8 cellular contexts compared by ENCODE assay signal in the genomic region with DNA sequence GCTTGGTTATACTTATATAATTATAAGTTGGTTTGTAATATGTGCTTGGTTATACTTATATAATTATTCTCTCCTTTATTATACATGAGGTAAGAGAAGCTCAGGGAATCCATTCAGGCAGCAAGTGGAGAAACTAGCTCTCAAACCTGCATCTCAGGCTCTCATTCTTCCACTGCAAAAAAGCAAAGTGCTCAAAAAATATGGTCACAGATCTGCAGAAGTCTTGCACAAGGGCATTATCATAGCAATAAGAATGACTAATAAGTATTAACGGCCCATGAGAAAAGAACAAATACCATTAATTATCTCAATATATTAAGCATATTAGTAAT. TPM values are rescaled to one million over a fixed set of nuclear protein-coding genes. Genes with fewer than 3 reads are reported as not detected.
DNase-seq lines count a peak whose midpoint lies in the region; ATAC-seq and TF ChIP-seq lines count a peak whose summit lies in the region.
"Had no signal": no experiment of that assay in that cellular context is flagged by ENCODE, and none has a peak within 500 bp of the region (broad histone marks: within the 10 kb centered on the region; RNA-seq: fewer than 3 reads in every experiment).

No MANE protein-coding gene starts in this region.

- intact Hi-C loops in testis (cut with DNase I; ENCODE audit: low total_unique reads), result no loop called here

- no peaks in the 10 kb centered on the region for H3K9me3 Mint-ChIP-seq in effector memory CD8-positive, alpha-beta T cell

- 3 to 8% methylated on average over 1 of the region's 1 CpG for WGBS in testis, 2 donors

- H3K36me3 Mint-ChIP-seq in effector memory CD8-positive, alpha-beta T cell (ENCODE audit: insufficient read depth), result peaks cover 19% of the 10 kb centered on the region

- H3K4me1 Mint-ChIP-seq in effector memory CD8-positive, alpha-beta T cell (ENCODE audit: low read depth in 2 of 2), result peaks cover 14 to 24% of the 10 kb centered on the region in 2 donors

- peaks cover 22% of the 10 kb centered on the region for H3K4me1 ChIP-seq in rectal smooth muscle tissue (ENCODE audit: control insufficient read depth, insufficient read depth, low read length)
- peaks cover 11% of the 10 kb centered on the region for H3K4me1 ChIP-seq in testis

- no peaks in the 10 kb centered on the region for H3K9me3 ChIP-seq in testis

- peak overlapping the region; percentile 86 for H3K4me3 Mint-ChIP-seq in effector memory CD8-positive, alpha-beta T cell

- H3K27me3 ChIP-seq in rectal smooth muscle tissue (ENCODE audit: control insufficient read depth, insufficient read depth, low read length) (no peaks in the 10 kb centered on the region), testis (no peaks in the 10 kb centered on the region)
- H3K27me3 ChIP-seq: cardiac muscle cell had no signal

- H3K36me3 ChIP-seq in rectal smooth muscle tissue (ENCODE audit: control insufficient read depth, insufficient read depth, low read length), result no peaks in the 10 kb centered on the region
- no peaks in the 10 kb centered on the region for H3K36me3 ChIP-seq in testis (ENCODE audit: low read depth, missing control alignments)
- H3K36me3 ChIP-seq: cardiac muscle cell had no signal

- H3K9ac ChIP-seq in rectal smooth muscle tissue (ENCODE audit: low read length), result no peak overlapping the region

- H3K4me3 ChIP-seq in rectal smooth muscle tissue (ENCODE audit: low read length) (no peak overlapping the region), testis (peak overlapping the region in 1 of 2 donors; percentile 95)

- H3K27ac Mint-ChIP-seq in effector memory CD8-positive, alpha-beta T cell, result peak overlapping the region in 1 of 2 donors; percentile 91

- no peaks in the 10 kb centered on the region for H3K27me3 Mint-ChIP-seq in effector memory CD8-positive, alpha-beta T cell

- peak; percentile 2 for ATAC-seq in GM21447 (IDR thresholded peaks at IDR 0.05; ENCODE audit: unreplicated experiment)
- no peak for ATAC-seq in effector memory CD8-positive, alpha-beta T cell (replicated peaks)

- H3K27ac ChIP-seq in rectal smooth muscle tissue (ENCODE audit: low read depth, low read length), result peak overlapping the region; percentile 32
- H3K27ac ChIP-seq in testis, result no peak overlapping the region

- no peak for TF ChIP-seq POLR2A in testis (IDR thresholded peaks at IDR 0.05)

- TF ChIP-seq CTCF in testis (IDR thresholded peaks at IDR 0.05), result no peak

- DNase-seq in NCI-H226, result peak; percentile 14
- DNase-seq in effector memory CD8-positive, alpha-beta T cell, result no peak
- DNase-seq in CD1c-positive myeloid dendritic cell (ENCODE audit: extremely low spot score), result no peak
- no peak for DNase-seq in cerebellar nuclear complex (lab: John Stamatoyannopoulos, UW)
- no peak for DNase-seq in testis

RNA-seq across cellular contexts. Expression of gene TRAFD1, which starts 0.5 kb away (rescaled TPM):
- total RNA-seq in testis, result 10 to 100 TPM; 46.6 to 53.6 TPM
- polyA plus RNA-seq in testis (ENCODE audit: insufficient read depth, low read depth, low replicate concordance), result 77.3 TPM

RNA-seq across cellular contexts. Expression of gene NAA25, which starts 16.3 kb away (rescaled TPM):
- total RNA-seq in testis, result 10 to 100 TPM; 28.2 to 31.8 TPM
- polyA plus RNA-seq in testis (ENCODE audit: insufficient read depth, low read depth, low replicate concordance), result 15.2 TPM
